ENCODE assay signal across 6 cellular contexts in genomic region chr10:35231646-35232045, GRCh38.
"Had no signal": no experiment of that assay in that cellular context is flagged by ENCODE, and none has a peak within 500 bp of the region (broad histone marks: within the 10 kb centered on the region; RNA-seq: fewer than 3 reads in every experiment).

No MANE protein-coding gene starts in this region.

- FAIRE-seq: HTR-8/SVneo had no signal

- H3K4me2 ChIP-seq: KMS-11 had no signal

- H3K27ac ChIP-seq: HL-60, KMS-11 had no signal

- DNase-seq: IMR-90, KBM-7, KG1 had no signal

- H3K9ac ChIP-seq: KMS-11 had no signal
